8 cellular contexts compared by ENCODE assay signal in the genomic region with DNA sequence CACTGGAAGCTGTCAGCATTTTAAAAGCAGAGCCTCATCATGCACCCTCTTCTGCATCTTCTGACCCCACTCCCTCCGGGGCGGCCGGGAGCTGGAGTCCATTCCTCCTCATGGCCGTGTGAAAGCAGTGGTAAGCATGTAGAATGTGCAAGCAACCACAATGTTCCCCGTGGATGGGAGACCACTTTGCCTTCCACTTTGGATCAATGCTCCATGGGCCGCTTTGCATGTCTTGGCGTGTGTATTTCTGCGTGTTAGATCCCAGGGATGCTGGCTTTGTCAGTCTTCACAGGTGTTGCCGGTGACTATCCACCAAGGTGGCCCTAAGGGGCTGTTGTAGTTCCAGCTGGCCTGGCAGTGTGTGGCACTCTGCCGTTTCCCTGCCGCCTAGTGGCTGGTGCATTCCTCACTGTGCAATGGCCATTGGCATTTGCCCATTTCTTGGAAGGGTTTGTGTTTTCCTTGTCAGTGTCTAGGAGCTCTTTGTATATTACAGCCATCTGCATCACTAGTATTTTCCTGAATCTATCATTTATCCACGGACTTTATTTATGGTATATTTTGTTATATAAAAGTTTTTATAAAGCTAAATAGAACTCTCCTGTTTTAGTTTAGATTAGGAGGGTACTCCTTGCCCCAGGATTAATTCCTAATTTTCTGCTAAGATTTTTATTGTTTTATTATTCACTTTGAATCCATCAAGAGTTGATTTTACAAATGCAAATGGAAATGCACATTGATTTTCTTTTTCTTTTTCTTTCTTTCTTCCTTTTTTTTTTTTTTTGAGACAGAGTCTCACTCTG. TPM values are rescaled to one million over a fixed set of nuclear protein-coding genes. Genes with fewer than 3 reads are reported as not detected.
DNase-seq lines count a peak whose midpoint lies in the region; ATAC-seq and TF ChIP-seq lines count a peak whose summit lies in the region.

No MANE protein-coding gene starts in this region.

- no peak overlapping the region for H3K4me3 Mint-ChIP-seq in endothelial cell (ENCODE audit: unreplicated experiment)
- H3K4me3 Mint-ChIP-seq in osteocyte (ENCODE audit: unreplicated experiment): no peak overlapping the region

- H3K36me3 Mint-ChIP-seq in endothelial cell (ENCODE audit: low read depth, unreplicated experiment) (peaks cover 4% of the 10 kb centered on the region), osteocyte (ENCODE audit: unreplicated experiment) (no peaks in the 10 kb centered on the region)

- H3K27me3 Mint-ChIP-seq in endothelial cell (ENCODE audit: unreplicated experiment): peaks cover 14% of the 10 kb centered on the region
- no peaks in the 10 kb centered on the region for H3K27me3 Mint-ChIP-seq in osteocyte (ENCODE audit: unreplicated experiment)

- TF ChIP-seq CTCF in endothelial cell (IDR thresholded peaks at IDR 0.05; ENCODE audit: unreplicated experiment) (peak; percentile 18), osteocyte (IDR thresholded peaks at IDR 0.05) (peak; percentile 42)

- in situ Hi-C loops in KBM-7 (cut with MboI; ENCODE audit: low pct_unique_long_range_greater_than_20kb, low sequenced_read_pairs): no loop called here

- DNase-seq in EL (peak; percentile 29), NCI-H526 treated with DMSO at 0.1 percent for 48 hours (lab: John Stamatoyannopoulos, UW) (peak; percentile 5), endothelial cell (ENCODE audit: low spot score) (no peak), osteocyte (ENCODE audit: extremely low spot score, unreplicated experiment) (no peak), foreskin melanocyte (no peak), KBM-7 (no peak)

- H3K4me1 Mint-ChIP-seq in endothelial cell (ENCODE audit: unreplicated experiment): peaks cover 8% of the 10 kb centered on the region
- H3K4me1 Mint-ChIP-seq in osteocyte (ENCODE audit: unreplicated experiment): peaks cover 34% of the 10 kb centered on the region

- ATAC-seq in HG02981 (IDR thresholded peaks at IDR 0.05; ENCODE audit: unreplicated experiment): no peak
- ATAC-seq in HG03457 (IDR thresholded peaks at IDR 0.05; ENCODE audit: unreplicated experiment): no peak

- H3K27ac Mint-ChIP-seq in endothelial cell (ENCODE audit: unreplicated experiment) (no peak overlapping the region), osteocyte (ENCODE audit: unreplicated experiment) (peak overlapping the region; percentile 94)

- H3K9me3 Mint-ChIP-seq in endothelial cell (ENCODE audit: unreplicated experiment) (no peaks in the 10 kb centered on the region), osteocyte (ENCODE audit: unreplicated experiment) (no peaks in the 10 kb centered on the region)

RNA-seq across cellular contexts. Expression of a gene that starts 5.8 kb away (rescaled TPM):
- total RNA-seq in endothelial cell (ENCODE audit: unreplicated experiment) (0.31 TPM), osteocyte (0.52 and 1.6 TPM in 2 replicates)

RNA-seq across cellular contexts. Expression of a gene that starts 37.5 kb away (rescaled TPM):
- total RNA-seq in endothelial cell (ENCODE audit: unreplicated experiment) (not detected), osteocyte (0.16 and 0.24 TPM in 2 replicates)

Comparison
In these comparisons a context has a peak if more than half of its experiments do, and no peak if none do; other contexts are left out.
1. DNase-seq: peak in EL (single experiment) and NCI-H526 treated with DMSO at 0.1 percent for 48 hours (single experiment); none in endothelial cell (single experiment), osteocyte (single experiment), foreskin melanocyte (single experiment) and KBM-7 (single experiment).